Comparison of ENCODE assay signal across 15 cellular contexts in genomic region chr7:27619492-27619891, GRCh38.
"Had no signal": no experiment of that assay in that cellular context is flagged by ENCODE, and none has a peak within 500 bp of the region (broad histone marks: within the 10 kb centered on the region; RNA-seq: fewer than 3 reads in every experiment).

No MANE protein-coding gene starts in this region.

- H3K4me1 Mint-ChIP-seq: naive thymus-derived CD4-positive, alpha-beta T cell had no signal

- H3K27me3 Mint-ChIP-seq: naive thymus-derived CD4-positive, alpha-beta T cell had no signal

- H3K4me3 Mint-ChIP-seq: naive thymus-derived CD4-positive, alpha-beta T cell; nephron progenitor cell had no signal

- H3K4me3 ChIP-seq: colonic mucosa, heart left ventricle, sigmoid colon, skin epidermis had no signal

- H3K36me3 ChIP-seq: colonic mucosa had no signal

- H3K27me3 ChIP-seq: colonic mucosa, heart left ventricle, sigmoid colon had no signal

- FAIRE-seq: frontal cortex had no signal

- H3K9me3 ChIP-seq: colonic mucosa had no signal

- ATAC-seq: esophagus mucosa; heart left ventricle; left colon; naive thymus-derived CD4-positive, alpha-beta T cell had no signal

- DNase-seq: colonic mucosa; effector CD4-positive, alpha-beta T cell; heart left ventricle; hippocampal formation; left colon; mesendoderm; naive thymus-derived CD4-positive, alpha-beta T cell; nephron progenitor cell; posterior cingulate gyrus; sigmoid colon; stimulated activated CD4-positive, alpha-beta T cell treated with anti-CD3 and anti-CD28 coated beads, Interleukin-2, amount 100 ng/mL, for 48 hours; stimulated activated naive CD4-positive, alpha-beta T cell treated with Interleukin-2 at 50 U/mL for 16 hours had no signal

- H3K27ac Mint-ChIP-seq: naive thymus-derived CD4-positive, alpha-beta T cell; nephron progenitor cell had no signal

- H3K4me1 ChIP-seq: colonic mucosa, heart left ventricle, sigmoid colon had no signal

- H3K27ac ChIP-seq: colonic mucosa, heart left ventricle, sigmoid colon, skin epidermis had no signal
